In the genomic region with DNA sequence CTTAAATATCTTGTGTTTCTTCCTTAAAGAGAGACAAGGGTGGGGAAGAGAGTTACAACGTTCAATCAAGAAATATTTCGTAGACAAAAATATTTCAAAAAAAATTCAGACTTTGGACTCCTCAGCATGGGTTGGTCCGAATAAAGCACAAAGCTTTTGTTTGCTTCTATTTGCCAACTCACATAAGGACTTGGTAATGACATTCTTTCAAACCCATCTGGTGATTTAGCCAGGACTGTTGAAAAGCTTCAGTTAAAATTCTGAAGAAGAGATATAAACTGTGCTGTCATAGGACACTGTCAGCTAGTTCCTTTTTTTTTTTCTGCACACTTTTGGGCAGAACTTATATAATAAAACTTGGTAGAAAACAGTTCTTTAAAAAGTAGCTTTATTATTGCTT, we compare ENCODE assay signal across 23 cellular contexts.
"Had no signal": no experiment of that assay in that cellular context is flagged by ENCODE, and none has a peak within 500 bp of the region (broad histone marks: within the 10 kb centered on the region; RNA-seq: fewer than 3 reads in every experiment).

No MANE protein-coding gene starts in this region.

- H3K4me3 ChIP-seq: MG63 had no signal

- H3K36me3 ChIP-seq: brain microvascular endothelial cell, MG63 had no signal

- H3K9me3 ChIP-seq: MG63 had no signal

- H3K27ac ChIP-seq: brain microvascular endothelial cell had no signal

- DNase-seq: activated CD4-positive, alpha-beta T cell treated with anti-CD3 and anti-CD28 coated beads, Interleukin-2, amount 10 ng/mL, durations not matched to agents 24 days and 14 days; activated CD4-positive, alpha-beta T cell treated with anti-CD3 and anti-CD28 coated beads, Interleukin-2, amount 50 U/mL, for 4 hours; activated CD8-positive, alpha-beta T cell treated with anti-CD3 and anti-CD28 coated beads for 36 hours; activated effector memory CD4-positive, alpha-beta T cell treated with anti-CD3 and anti-CD28 coated beads, Interleukin-2, amount 50 U/mL, for 16 hours; activated naive CD4-positive, alpha-beta T cell; activated naive CD4-positive, alpha-beta T cell treated with anti-CD3 and anti-CD28 coated beads, Interleukin-2, amount 50 U/mL, for 16 hours; activated naive CD8-positive, alpha-beta T cell treated with anti-CD3 and anti-CD28 coated beads for 36 hours; activated T-cell treated with anti-CD3 and anti-CD28 coated beads, Interleukin-2, amount 50 U/mL, for 1 hour; activated T-cell treated with anti-CD3 and anti-CD28 coated beads, Interleukin-2, amount 50 U/mL, for 72 hours; amniotic stem cell; aorta; brain microvascular endothelial cell; central memory CD4-positive, alpha-beta T cell; MG63; NCI-H1048; NCI-H1436 treated with DMSO at 0.1 percent for 48 hours; NCI-H2107; NCI-H226; NCI-H524 treated with DMSO at 0.1 percent for 48 hours; NCI-H748 treated with DMSO at 0.1 percent for 48 hours; NK-92 treated with Interleukin-12 subunit alpha and Interleukin-12 subunit beta, amount 100 ng/mL, for 24 hours; Right ventricle myocardium superior had no signal

- ATAC-seq: activated CD8-positive, alpha-beta T cell treated with anti-CD3 and anti-CD28 coated beads for 36 hours; activated T-cell treated with anti-CD3 and anti-CD28 coated beads, Interleukin-2, amount 50 U/mL, for 72 hours; activated T-helper 17 cell treated with anti-CD3 and anti-CD28 coated beads, Interleukin-2, amount 50 U/mL, for 72 hours had no signal
